Comparison of ENCODE assay signal across 8 cellular contexts in the genomic region with DNA sequence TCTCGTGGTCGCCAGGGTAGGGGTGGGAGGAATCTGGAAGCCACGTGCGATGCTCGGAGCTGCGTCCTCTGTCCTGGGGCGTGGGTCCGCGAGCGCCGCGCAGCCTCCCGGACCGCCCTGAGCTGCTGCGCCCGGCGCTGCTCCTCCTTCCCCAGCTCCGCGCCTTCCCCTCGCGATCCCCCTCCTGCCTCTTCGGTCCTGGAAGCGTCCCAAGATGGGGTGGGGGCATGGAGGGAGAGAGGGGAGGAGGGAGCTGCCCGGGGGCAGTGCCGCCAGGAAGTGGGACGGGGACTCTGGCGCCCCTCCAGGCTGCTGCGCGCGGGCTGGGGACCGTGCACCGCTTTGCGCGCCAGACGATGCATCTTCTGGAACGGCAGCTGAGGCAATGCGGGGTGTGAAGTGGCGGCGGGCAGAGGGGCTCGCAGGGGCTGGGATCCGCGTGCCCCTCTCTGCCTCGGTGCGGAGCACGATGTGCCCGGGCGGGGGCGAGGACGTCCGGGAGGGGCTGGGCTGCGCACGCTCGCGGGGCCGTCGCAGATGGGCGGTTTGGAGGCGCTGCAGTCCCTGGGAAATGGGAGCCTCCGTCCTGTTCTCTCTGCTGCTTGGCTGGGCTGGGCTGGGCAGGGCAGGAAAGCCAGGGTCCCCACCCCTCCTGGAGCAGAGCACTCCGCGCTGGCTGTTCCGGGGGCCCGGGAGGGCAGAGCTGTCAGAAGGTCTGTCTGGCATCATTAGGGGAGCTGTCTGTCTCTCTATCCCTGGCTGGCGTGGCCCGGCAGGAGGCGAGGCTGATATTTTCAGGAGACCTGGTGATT.
A peak's percentile ranks its signal among the peaks of the same experiment; 100 is the strongest.
DNase-seq lines count a peak whose midpoint lies in the region; ATAC-seq and TF ChIP-seq lines count a peak whose summit lies in the region.

No MANE protein-coding gene starts in this region.

- H3K4me1 ChIP-seq in esophagus squamous epithelium = peaks cover 8 to 30% (median 10%) of the 10 kb centered on the region in 3 donors

- peaks cover 0 to 50% (median 0%) of the 10 kb centered on the region in 4 donors for H3K27me3 ChIP-seq in esophagus squamous epithelium

- peak; percentile 73 for ATAC-seq in SK-N-SH treated with all-trans-retinoic acid at 6 μM for 48 hours

- WGBS in esophagus squamous epithelium, 2 donors = no CpG with 5 or more reads among the region's 66 CpGs

- intact Hi-C loops in esophagus squamous epithelium (cut with DNase I) = no loop called here

- peak overlapping the region; percentile 22 to 59 (median 37) for H3K4me3 ChIP-seq in esophagus squamous epithelium
- peak overlapping the region; percentile 47 for H3K4me3 ChIP-seq in skeletal muscle cell (ENCODE audit: low read depth, low read length)

- no peak overlapping the region for H3K27ac ChIP-seq in esophagus squamous epithelium

- DNase-seq in NCI-H1436 (lab: John Stamatoyannopoulos, UW) (peak; percentile 76), NCI-H1436 treated with DMSO at 0.1 percent for 48 hours (lab: John Stamatoyannopoulos, UW) (no peak), esophagus squamous epithelium (lab: John Stamatoyannopoulos, UW) (no peak), skeletal muscle cell (ENCODE audit: low read depth) (no peak), NOMO-1 treated with dmso at 0.1 percent for 144 hours (lab: John Stamatoyannopoulos, UW; ENCODE audit: unreplicated experiment) (no peak), foreskin melanocyte (no peak), COLO829 (ENCODE audit: low spot score) (no peak)

- no peaks in the 10 kb centered on the region for H3K36me3 ChIP-seq in esophagus squamous epithelium

- peaks cover 0 to 4% (median 0%) of the 10 kb centered on the region in 3 donors for H3K9me3 ChIP-seq in esophagus squamous epithelium

- TF ChIP-seq POLR2A in esophagus squamous epithelium (IDR thresholded peaks at IDR 0.05) = no peak

- TF ChIP-seq CTCF in esophagus squamous epithelium (IDR thresholded peaks at IDR 0.05) = no peak

TF ChIP-seq in SK-N-SH treated with all-trans-retinoic acid at 6 μM for 48 hours, 23 proteins besides CTCF, POLR2A, EP300 and RAD21:
- TF ChIP-seq, protein P1, sequence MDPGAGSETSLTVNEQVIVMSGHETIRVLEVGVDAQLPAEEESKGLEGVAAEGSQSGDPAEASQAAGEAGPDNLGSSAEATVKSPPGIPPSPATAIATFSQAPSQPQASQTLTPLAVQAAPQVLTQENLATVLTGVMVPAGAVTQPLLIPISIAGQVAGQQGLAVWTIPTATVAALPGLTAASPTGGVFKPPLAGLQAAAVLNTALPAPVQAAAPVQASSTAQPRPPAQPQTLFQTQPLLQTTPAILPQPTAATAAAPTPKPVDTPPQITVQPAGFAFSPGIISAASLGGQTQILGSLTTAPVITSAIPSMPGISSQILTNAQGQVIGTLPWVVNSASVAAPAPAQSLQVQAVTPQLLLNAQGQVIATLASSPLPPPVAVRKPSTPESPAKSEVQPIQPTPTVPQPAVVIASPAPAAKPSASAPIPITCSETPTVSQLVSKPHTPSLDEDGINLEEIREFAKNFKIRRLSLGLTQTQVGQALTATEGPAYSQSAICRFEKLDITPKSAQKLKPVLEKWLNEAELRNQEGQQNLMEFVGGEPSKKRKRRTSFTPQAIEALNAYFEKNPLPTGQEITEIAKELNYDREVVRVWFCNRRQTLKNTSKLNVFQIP (CRISPR knock-in tag; IDR thresholded peaks at IDR 0.05; ENCODE audit: borderline replicate concordance, low read depth) = no peak
- TF ChIP-seq TCF4 (CRISPR knock-in tag; IDR thresholded peaks at IDR 0.05; ENCODE audit: borderline replicate concordance) = peak; percentile 38; the same call in 1 of the 2 replicates
- peak; percentile 32; the same call in 1 of the 2 replicates for TF ChIP-seq TSHZ2 (CRISPR knock-in tag; IDR thresholded peaks at IDR 0.05)
